In the genomic region with DNA sequence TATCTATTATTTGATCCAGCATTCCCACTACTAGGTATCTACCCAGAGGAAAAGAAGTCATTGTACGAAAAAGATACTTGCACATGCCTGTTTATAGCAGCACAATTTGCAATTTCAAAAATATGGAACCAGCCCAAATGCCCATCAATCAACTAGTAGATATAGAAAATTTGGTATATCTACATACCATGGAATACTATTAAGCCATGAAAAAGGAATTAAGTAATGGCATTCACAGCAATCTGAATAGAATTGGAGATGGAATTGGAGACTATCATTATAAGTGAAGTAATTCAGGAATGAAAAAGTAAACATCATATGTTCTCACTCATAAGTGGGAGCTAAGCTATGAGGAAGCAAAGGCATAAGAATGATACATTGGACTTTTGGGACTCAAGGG, we compare ENCODE assay signal across 1 cellular context.
TF ChIP-seq lines count a peak whose summit lies in the region.

No MANE protein-coding gene starts in this region.

TF ChIP-seq in HEK293, 187 proteins besides CTCF, POLR2A, EP300 and RAD21 (continued from another document):
- TF ChIP-seq, protein P1, sequence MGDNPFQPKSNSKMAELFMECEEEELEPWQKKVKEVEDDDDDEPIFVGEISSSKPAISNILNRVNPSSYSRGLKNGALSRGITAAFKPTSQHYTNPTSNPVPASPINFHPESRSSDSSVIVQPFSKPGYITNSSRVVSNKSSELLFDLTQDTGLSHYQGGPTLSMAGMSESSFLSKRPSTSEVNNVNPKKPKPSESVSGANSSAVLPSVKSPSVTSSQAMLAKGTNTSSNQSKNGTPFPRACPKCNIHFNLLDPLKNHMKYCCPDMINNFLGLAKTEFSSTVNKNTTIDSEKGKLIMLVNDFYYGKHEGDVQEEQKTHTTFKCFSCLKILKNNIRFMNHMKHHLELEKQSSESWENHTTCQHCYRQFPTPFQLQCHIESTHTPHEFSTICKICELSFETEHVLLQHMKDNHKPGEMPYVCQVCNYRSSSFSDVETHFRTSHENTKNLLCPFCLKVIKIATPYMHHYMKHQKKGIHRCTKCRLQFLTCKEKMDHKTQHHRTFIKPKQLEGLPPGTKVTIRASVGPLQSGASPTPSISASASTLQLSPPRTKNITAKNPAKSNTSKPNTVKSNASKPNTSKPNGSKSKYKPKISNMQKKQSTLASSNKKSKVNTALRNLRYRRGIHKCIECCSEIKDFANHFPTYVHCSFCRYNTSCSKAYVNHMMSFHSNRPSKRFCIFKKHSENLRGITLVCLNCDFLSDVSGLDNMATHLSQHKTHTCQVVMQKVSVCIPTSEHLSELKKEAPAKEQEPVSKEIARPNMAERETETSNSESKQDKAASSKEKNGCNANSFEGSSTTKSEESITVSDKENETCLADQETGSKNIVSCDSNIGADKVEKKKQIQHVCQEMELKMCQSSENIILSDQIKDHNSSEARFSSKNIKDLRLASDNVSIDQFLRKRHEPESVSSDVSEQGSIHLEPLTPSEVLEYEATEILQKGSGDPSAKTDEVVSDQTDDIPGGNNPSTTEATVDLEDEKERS (tag by site-specific recombination; IDR thresholded peaks at IDR 0.05): 0 out of 2 replicates have a peak, but pooled peaks have one; percentile 15
